In genomic region chr1:65812065-65812464, GRCh38 we compare ENCODE assay signal across 8 cellular contexts. TPM values are rescaled to one million over a fixed set of nuclear protein-coding genes. Genes with fewer than 3 reads are reported as not detected.
A peak's percentile ranks its signal among the peaks of the same experiment; 100 is the strongest.
DNase-seq lines count a peak whose midpoint lies in the region; ATAC-seq and TF ChIP-seq lines count a peak whose summit lies in the region.

No MANE protein-coding gene starts in this region.

- peak overlapping the region; percentile 9; the same call in 1 of the 2 replicates for H3K4me3 ChIP-seq in AG09309 (ENCODE audit: control insufficient read depth, low read depth, low read length)

- peaks cover 8% of the 10 kb centered on the region for H3K9me3 Mint-ChIP-seq in activated naive CD8-positive, alpha-beta T cell treated with anti-CD3 and anti-CD28 coated beads, Interleukin-2, amount 10 ng/mL, durations not matched to agents 7 days and 5 days
- peaks cover 0 to 2% of the 10 kb centered on the region in 2 donors for H3K9me3 Mint-ChIP-seq in stimulated activated naive B cell treated with anti-CD40 and anti-IgM and Interleukin-4, amounts not matched to agents 10 μg/mL and 1 μg/mL and 100 μg/mL, for 72 hours

- TF ChIP-seq CTCF in AG09309 (IDR thresholded peaks at IDR 0.05; ENCODE audit: control insufficient read depth, insufficient read depth, low read depth, low read length, missing control alignments): no peak

- ATAC-seq in GM18870 (IDR thresholded peaks at IDR 0.05; ENCODE audit: unreplicated experiment) (peak; percentile 99), HG03025 (IDR thresholded peaks at IDR 0.05; ENCODE audit: low FRiP score, unreplicated experiment) (peak; percentile 99)
- peak; percentile 97 for ATAC-seq in activated naive CD8-positive, alpha-beta T cell treated with anti-CD3 and anti-CD28 coated beads, Interleukin-2, amount 10 ng/mL, durations not matched to agents 7 days and 5 days (ENCODE audit: low read depth)
- peak; percentile 99 for ATAC-seq in stimulated activated naive B cell treated with anti-CD40 and anti-IgM and Interleukin-4, amounts not matched to agents 10 μg/mL and 1 μg/mL and 100 μg/mL, for 72 hours (replicated peaks)

- peak overlapping the region; percentile 91 for H3K27ac Mint-ChIP-seq in activated naive CD8-positive, alpha-beta T cell treated with anti-CD3 and anti-CD28 coated beads, Interleukin-2, amount 10 ng/mL, durations not matched to agents 7 days and 5 days
- no peak overlapping the region for H3K27ac Mint-ChIP-seq in stimulated activated naive B cell treated with anti-CD40 and anti-IgM and Interleukin-4, amounts not matched to agents 10 μg/mL and 1 μg/mL and 100 μg/mL, for 72 hours

- peaks cover 16% of the 10 kb centered on the region for H3K36me3 Mint-ChIP-seq in activated naive CD8-positive, alpha-beta T cell treated with anti-CD3 and anti-CD28 coated beads, Interleukin-2, amount 10 ng/mL, durations not matched to agents 7 days and 5 days
- H3K36me3 Mint-ChIP-seq in stimulated activated naive B cell treated with anti-CD40 and anti-IgM and Interleukin-4, amounts not matched to agents 10 μg/mL and 1 μg/mL and 100 μg/mL, for 72 hours: no peaks in the 10 kb centered on the region

- peaks cover 18% of the 10 kb centered on the region for H3K27me3 Mint-ChIP-seq in activated naive CD8-positive, alpha-beta T cell treated with anti-CD3 and anti-CD28 coated beads, Interleukin-2, amount 10 ng/mL, durations not matched to agents 7 days and 5 days
- peaks cover 5 to 9% of the 10 kb centered on the region in 2 donors for H3K27me3 Mint-ChIP-seq in stimulated activated naive B cell treated with anti-CD40 and anti-IgM and Interleukin-4, amounts not matched to agents 10 μg/mL and 1 μg/mL and 100 μg/mL, for 72 hours

- POLR2A ChIA-PET in activated naive CD8-positive, alpha-beta T cell treated with anti-CD3 and anti-CD28 coated beads, Interleukin-2, amount 10 ng/mL, durations not matched to agents 7 days and 5 days (lab: Charles Lee): interaction anchor here (0.7 to 0.8 kb wide), 2 partner anchors 19 to 1113 kb away, joined by 3 to 4 read pairs; partner anchors contain the start of genes DNAI4 and MIER1

- peak overlapping the region; percentile 44 for H3K4me3 Mint-ChIP-seq in activated naive CD8-positive, alpha-beta T cell treated with anti-CD3 and anti-CD28 coated beads, Interleukin-2, amount 10 ng/mL, durations not matched to agents 7 days and 5 days
- H3K4me3 Mint-ChIP-seq in stimulated activated naive B cell treated with anti-CD40 and anti-IgM and Interleukin-4, amounts not matched to agents 10 μg/mL and 1 μg/mL and 100 μg/mL, for 72 hours: no peak overlapping the region

- H3K4me1 Mint-ChIP-seq in activated naive CD8-positive, alpha-beta T cell treated with anti-CD3 and anti-CD28 coated beads, Interleukin-2, amount 10 ng/mL, durations not matched to agents 7 days and 5 days: peaks cover 17% of the 10 kb centered on the region
- H3K4me1 Mint-ChIP-seq in stimulated activated naive B cell treated with anti-CD40 and anti-IgM and Interleukin-4, amounts not matched to agents 10 μg/mL and 1 μg/mL and 100 μg/mL, for 72 hours: peaks cover 0 to 2% of the 10 kb centered on the region in 2 donors

- DNase-seq in AG09309 (ENCODE audit: low read depth) (no peak), NOMO-1 (lab: John Stamatoyannopoulos, UW; ENCODE audit: unreplicated experiment in 2 of 2) (peak; percentile 94 to 97), kidney tubule cell (ENCODE audit: low spot score) (peak; percentile 89), NCI-H526 treated with DMSO at 0.1 percent for 48 hours (lab: John Stamatoyannopoulos, UW) (no peak)
- peak; percentile 35 for DNase-seq in activated naive CD8-positive, alpha-beta T cell treated with anti-CD3 and anti-CD28 coated beads, Interleukin-2, amount 10 ng/mL, durations not matched to agents 7 days and 5 days
- peak; percentile 73 for DNase-seq in stimulated activated naive B cell treated with anti-CD40 and anti-IgM and Interleukin-4, amounts not matched to agents 10 μg/mL and 1 μg/mL and 100 μg/mL, for 72 hours

RNA-seq across cellular contexts. Expression of gene PDE4B, which starts 19.4 kb away (rescaled TPM):
- 10 to 100 TPM; 36.1 to 40.0 TPM for total RNA-seq in activated naive CD8-positive, alpha-beta T cell treated with anti-CD3 and anti-CD28 coated beads, Interleukin-2, amount 10 ng/mL, durations not matched to agents 7 days and 5 days

Comparison
In these comparisons a context has a peak if more than half of its experiments do, and no peak if none do; other contexts are left out.
1. DNase-seq: peak in NOMO-1 (2 of 2), activated naive CD8-positive, alpha-beta T cell treated with anti-CD3 and anti-CD28 coated beads, Interleukin-2, amount 10 ng/mL, durations not matched to agents 7 days and 5 days (single experiment), kidney tubule cell (single experiment) and stimulated activated naive B cell treated with anti-CD40 and anti-IgM and Interleukin-4, amounts not matched to agents 10 μg/mL and 1 μg/mL and 100 μg/mL, for 72 hours (single experiment); none in AG09309 (single experiment) and NCI-H526 treated with DMSO at 0.1 percent for 48 hours (single experiment).
2. Peak in every context shown above with its lines, with median percentiles within 50 percentile points of each other: ATAC-seq.